ENCODE assay signal across 23 cellular contexts in genomic region chr22:37759281-37759680, GRCh38. TPM values are rescaled to one million over a fixed set of nuclear protein-coding genes. Genes with fewer than 3 reads are reported as not detected.
DNase-seq lines count a peak whose midpoint lies in the region; ATAC-seq, FAIRE-seq and TF ChIP-seq lines count a peak whose summit lies in the region.
"Had no signal": no experiment of that assay in that cellular context is flagged by ENCODE, and none has a peak within 500 bp of the region (broad histone marks: within the 10 kb centered on the region; RNA-seq: fewer than 3 reads in every experiment).

No MANE protein-coding gene starts in this region.

- no peak overlapping the region for H4K5ac ChIP-seq in IMR-90 (ENCODE audit: low read depth, low read length)

- TF ChIP-seq RAD21 in IMR-90 (IDR thresholded peaks at IDR 0.05; ENCODE audit: low read length) = no peak

- H3K4me3 ChIP-seq in left ventricle myocardium inferior = no peak overlapping the region
- no peak overlapping the region for H3K4me3 ChIP-seq in IMR-90 (ENCODE audit: insufficient read depth, low read depth, low read length)
- no peak overlapping the region for H3K4me3 ChIP-seq in right lobe of liver
- H3K4me3 ChIP-seq: GM23248 had no signal

- H3K9ac ChIP-seq in IMR-90 (ENCODE audit: low read depth, low read length) = no peak overlapping the region
- H3K9ac ChIP-seq: GM23248 had no signal

- no peak overlapping the region for H3K4me2 ChIP-seq in IMR-90 (ENCODE audit: low read depth, low read length)

- H2AFZ ChIP-seq in IMR-90 (replicated peaks; ENCODE audit: low read length, poor library complexity) = no peak overlapping the region
- H2AFZ ChIP-seq: GM23248 had no signal

- no peak for FAIRE-seq in GM12891 (lab: Jason Lieb, UNC)
- FAIRE-seq: A204.1, G401.6, GM19239 had no signal

- H2AK5ac ChIP-seq in IMR-90 (ENCODE audit: low read depth, low read length) = no peak overlapping the region

- H3K27me3 ChIP-seq in left ventricle myocardium inferior (ENCODE audit: low read depth) (no peaks in the 10 kb centered on the region), IMR-90 (ENCODE audit: control insufficient read depth, insufficient read depth, low read length) (no peaks in the 10 kb centered on the region), right lobe of liver (no peaks in the 10 kb centered on the region)
- H3K27me3 ChIP-seq: BE2C had no signal

- dilution Hi-C loops in IMR-90 (cut with HindIII; ENCODE audit: low sequenced_read_pairs, unreplicated experiment) = no loop called here

- H4K20me1 ChIP-seq in IMR-90 (ENCODE audit: insufficient read depth, low read length) = peaks cover 21% of the 10 kb centered on the region

- H4K8ac ChIP-seq in IMR-90 (ENCODE audit: low read depth in 2 of 2, low read length in 2 of 2) = no peak overlapping the region

- H2BK120ac ChIP-seq in IMR-90 (ENCODE audit: low read depth, low read length) = no peak overlapping the region

- peak overlapping the region; percentile 84 for H3K27ac Mint-ChIP-seq in endothelial cell (ENCODE audit: unreplicated experiment)
- H3K27ac Mint-ChIP-seq: CD4-positive, CD25-positive, alpha-beta regulatory T cell; CD8-positive, alpha-beta T cell had no signal

- TF ChIP-seq POLR2A in IMR-90 (IDR thresholded peaks at IDR 0.05; ENCODE audit: low read depth, low read length) = no peak
- TF ChIP-seq POLR2A in right lobe of liver (IDR thresholded peaks at IDR 0.05) = no peak
- no peak for TF ChIP-seq POLR2A in GM12891 (IDR thresholded peaks at IDR 0.05; ENCODE audit: low read depth, low read length)

- H2BK5ac ChIP-seq in IMR-90 (ENCODE audit: low read depth, low read length, poor library complexity, severe bottlenecking) = no peak overlapping the region

- CTCF ChIA-PET in IMR-90 (lab: Yijun Ruan, JAX) = no interaction called here

- no peak overlapping the region for H3K4me3 Mint-ChIP-seq in endothelial cell (ENCODE audit: unreplicated experiment)
- H3K4me3 Mint-ChIP-seq: CD4-positive, CD25-positive, alpha-beta regulatory T cell; CD8-positive, alpha-beta T cell; H9 had no signal

- DNase-seq in left ventricle myocardium inferior (no peak), Right ventricle myocardium inferior (ENCODE audit: missing footprints) (no peak), IMR-90 (no peak), endothelial cell (ENCODE audit: low spot score) (no peak), right lobe of liver (no peak), SIG-M5 (lab: John Stamatoyannopoulos, UW) (no peak), NCI-H748 treated with DMSO at 0.1 percent for 48 hours (lab: John Stamatoyannopoulos, UW) (no peak), GM12891 (ENCODE audit: insufficient read length, low spot score) (no peak)
- DNase-seq: ACHN; AML-193; BE2C; Caco-2; CD4-positive, CD25-positive, alpha-beta regulatory T cell; CD8-positive, alpha-beta T cell; DMS153; DND-41; GM23248; H9 had no signal

- H4K91ac ChIP-seq in IMR-90 (ENCODE audit: insufficient read depth, low read depth, low read length) = no peak overlapping the region

- POLR2A ChIA-PET in IMR-90 (lab: Charles Lee; ENCODE audit: unreplicated experiment) = no interaction called here

- WGBS in IMR-90 (ENCODE audit: extremely low coverage in 2 of 2, insufficient read length in 1 of 2), 2 experiments = 92% methylated on average over 7 of the region's 11 CpGs; no CpG with 5 or more reads in 1 of the 2 experiments
- WGBS in right lobe of liver (ENCODE audit: insufficient coverage, low coverage, low lambda C conversion rate, missing lambda C conversion rate) = no CpG with 5 or more reads among the region's 11 CpGs

- no peak for ATAC-seq in Right ventricle myocardium inferior
- ATAC-seq in IMR-90 (ENCODE audit: low read depth) = no peak
- peak in 1 of 4 donors; percentile 2 for ATAC-seq in right lobe of liver
- ATAC-seq: CD8-positive, alpha-beta T cell had no signal

- intact Hi-C loops in left ventricle myocardium inferior (cut with micrococcal nuclease) = no loop called here
- intact Hi-C loops in Right ventricle myocardium inferior (cut with DNase I) = no loop called here
- intact Hi-C loops in IMR-90 (cut with micrococcal nuclease) = no loop called here
- intact Hi-C loops in right lobe of liver (cut with DNase I) = no loop called here

- H2BK20ac ChIP-seq in IMR-90 (ENCODE audit: low read depth, low read length) = no peak overlapping the region

- H3K79me1 ChIP-seq in IMR-90 (ENCODE audit: low read depth in 1 of 2, low read length in 2 of 2) = peaks cover 34 to 92% of the 10 kb centered on the region in 2 experiments

- peaks cover 93% of the 10 kb centered on the region for H3K36me3 ChIP-seq in left ventricle myocardium inferior
- peaks cover 78% of the 10 kb centered on the region for H3K36me3 ChIP-seq in IMR-90 (ENCODE audit: control insufficient read depth, insufficient read depth, low read length)
- peaks cover 0 to 26% (median 14%) of the 10 kb centered on the region in 4 donors for H3K36me3 ChIP-seq in right lobe of liver

- no peaks in the 10 kb centered on the region for H3K9me3 Mint-ChIP-seq in endothelial cell (ENCODE audit: unreplicated experiment)
- H3K9me3 Mint-ChIP-seq: CD4-positive, CD25-positive, alpha-beta regulatory T cell; CD8-positive, alpha-beta T cell; H9 had no signal

- BruUV-seq in IMR-90 (replicated peaks; lab: Mats Ljungman, UMichigan) = no TSS peak

- H3K4me1 ChIP-seq in left ventricle myocardium inferior (peaks cover 28% of the 10 kb centered on the region), IMR-90 (ENCODE audit: control insufficient read depth, insufficient read depth, low read length) (0 out of 2 replicates have a peak, but pooled peaks cover 3% of the 10 kb centered on the region), right lobe of liver (peaks cover 0 to 31% (median 15%) of the 10 kb centered on the region in 4 donors)

- H3K56ac ChIP-seq in IMR-90 (ENCODE audit: extremely low read depth, insufficient read depth, low read length) = no peak overlapping the region

- in situ Hi-C loops in IMR-90 (cut with MboI; ENCODE audit: low sequenced_read_pairs) = no loop called here

- peaks cover 11% of the 10 kb centered on the region for H3K9me1 ChIP-seq in IMR-90 (ENCODE audit: insufficient read depth, low read length)

- peaks cover 33% of the 10 kb centered on the region for H3K4me1 Mint-ChIP-seq in endothelial cell (ENCODE audit: unreplicated experiment)
- H3K4me1 Mint-ChIP-seq: H9 had no signal

- H3K14ac ChIP-seq in IMR-90 (replicated peaks; ENCODE audit: low read depth, low read length) = no peak overlapping the region

- peaks cover 44% of the 10 kb centered on the region for H3K36me3 Mint-ChIP-seq in endothelial cell (ENCODE audit: low read depth, unreplicated experiment)

- no peak overlapping the region for H2BK15ac ChIP-seq in IMR-90 (ENCODE audit: low read depth, low read length)

- H3K4ac ChIP-seq in IMR-90 (ENCODE audit: low read depth, low read length) = no peak overlapping the region

- H3K9me3 ChIP-seq in left ventricle myocardium inferior (replicated peaks) = no peaks in the 10 kb centered on the region
- H3K9me3 ChIP-seq in IMR-90 (ENCODE audit: control insufficient read depth, insufficient read depth, low read length) = no peaks in the 10 kb centered on the region
- no peaks in the 10 kb centered on the region for H3K9me3 ChIP-seq in right lobe of liver
- H3K9me3 ChIP-seq: BE2C, Caco-2 had no signal

- H3K23ac ChIP-seq in IMR-90 (ENCODE audit: low read depth, low read length) = no peak overlapping the region

- H3K27ac ChIP-seq in left ventricle myocardium inferior (replicated peaks) (peak overlapping the region; percentile 36), IMR-90 (ENCODE audit: insufficient read depth, low read length) (no peak overlapping the region), right lobe of liver (peak overlapping the region in 2 of 3 donors; percentile 33 to 47)
- H3K27ac ChIP-seq: 22Rv1, C4-2B, GM23248 had no signal

- peak overlapping the region; percentile 35 for H2AK9ac ChIP-seq in IMR-90 (replicated peaks; ENCODE audit: low read depth, low read length, poor library complexity)

- H3K27me3 Mint-ChIP-seq in endothelial cell (ENCODE audit: unreplicated experiment) = peaks cover 8% of the 10 kb centered on the region
- H3K27me3 Mint-ChIP-seq: CD4-positive, CD25-positive, alpha-beta regulatory T cell had no signal

- TF ChIP-seq CTCF in left ventricle myocardium inferior (IDR thresholded peaks at IDR 0.05; ENCODE audit: borderline replicate concordance) (no peak), IMR-90 (conservative IDR thresholded peaks at IDR 0.05; ENCODE audit: low read depth, low read length) (no peak), endothelial cell (IDR thresholded peaks at IDR 0.05; ENCODE audit: unreplicated experiment) (no peak), right lobe of liver (IDR thresholded peaks at IDR 0.05) (no peak)

- no peak overlapping the region for H3K18ac ChIP-seq in IMR-90 (ENCODE audit: low read depth, low read length)

TF ChIP-seq in IMR-90, 13 proteins besides CTCF, POLR2A, EP300 and RAD21:
- TF ChIP-seq RFX5 (IDR thresholded peaks at IDR 0.05; ENCODE audit: low read depth, low read length) = no peak

TF ChIP-seq in GM12891, 5 proteins besides CTCF, POLR2A, EP300 and RAD21:
- TF ChIP-seq SPI1 (IDR thresholded peaks at IDR 0.05; ENCODE audit: low read depth, low read length) = no peak
- no peak for TF ChIP-seq PAX5 (IDR thresholded peaks at IDR 0.05; ENCODE audit: insufficient read depth, low read length, severe bottlenecking)
- TF ChIP-seq TAF1 (IDR thresholded peaks at IDR 0.05; ENCODE audit: low read depth, low read length) = no peak
- TF ChIP-seq POLR2AphosphoS5 (IDR thresholded peaks at IDR 0.05; ENCODE audit: low read depth, low read length) = no peak
- TF ChIP-seq POU2F2 (IDR thresholded peaks at IDR 0.05; ENCODE audit: low read depth, low read length) = no peak
TF ChIP-seq in GM12891: peak in this region for 0.

RNA-seq across cellular contexts. Expression of gene GCAT, which starts 48.5 kb away (rescaled TPM):
- total RNA-seq in left ventricle myocardium inferior (42.7 TPM), Right ventricle myocardium inferior (44.1 TPM), IMR-90 (2012; rRNA removed) (25.6 and 32.3 TPM in 2 replicates), endothelial cell (ENCODE audit: unreplicated experiment) (4.1 TPM), right lobe of liver (10 to 100 TPM; 21.9 to 43.0 (median 29.8) TPM)
- 20.6 and 26.2 TPM in 2 replicates for polyA plus RNA-seq in IMR-90 (2012; rRNA removed)
- 18.9 and 29.8 TPM in 2 replicates for polyA plus RNA-seq in IMR-90 (2012; cell fraction: cytosol; rRNA removed)
- polyA plus RNA-seq in IMR-90 (2012; cell fraction: nucleus; rRNA removed; ENCODE audit: low replicate concordance) = 15.8 and 38.2 TPM in 2 replicates
- polyA plus RNA-seq in GM12891 (2012; ENCODE audit: low read depth, missing spikeins) = 9.6 TPM
